Comparison of ENCODE assay signal across 9 cellular contexts in the genomic region with DNA sequence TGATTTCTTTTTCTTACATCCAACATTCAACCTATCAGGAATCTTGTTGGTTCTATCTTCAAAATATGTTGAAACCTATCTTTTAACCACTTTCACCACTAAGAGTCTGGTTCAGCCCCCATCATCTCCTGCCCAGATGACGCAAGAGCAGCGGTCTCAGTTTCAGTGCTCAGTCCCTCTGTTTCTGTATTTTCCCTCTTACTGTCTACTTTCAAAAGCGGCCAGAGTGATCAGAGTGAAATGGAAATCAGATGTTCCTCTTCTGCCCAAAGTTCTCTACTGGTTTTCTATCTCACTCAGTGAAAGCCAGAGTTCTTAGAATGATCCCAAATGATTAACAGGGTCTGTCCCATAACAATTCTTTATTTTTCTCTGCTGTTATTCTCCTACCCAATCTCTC.
DNase-seq lines count a peak whose midpoint lies in the region; ATAC-seq and TF ChIP-seq lines count a peak whose summit lies in the region.
"Had no signal": no experiment of that assay in that cellular context is flagged by ENCODE, and none has a peak within 500 bp of the region (broad histone marks: within the 10 kb centered on the region; RNA-seq: fewer than 3 reads in every experiment).

No MANE protein-coding gene starts in this region.

- H3K36me3 ChIP-seq in breast epithelium, result no peaks in the 10 kb centered on the region

- H3K4me1 ChIP-seq in breast epithelium, result no peaks in the 10 kb centered on the region

- no peak overlapping the region for H3K27ac ChIP-seq in breast epithelium

- intact Hi-C loops in posterior cingulate gyrus (cut with DNase I), result no loop called here
- intact Hi-C loops in breast epithelium (cut with DNase I; ENCODE audit: low total_unique reads), result no loop called here

- TF ChIP-seq POLR2A in breast epithelium (IDR thresholded peaks at IDR 0.05), result no peak

- TF ChIP-seq CTCF in breast epithelium (IDR thresholded peaks at IDR 0.05), result no peak

- H3K9me3 ChIP-seq in breast epithelium, result no peaks in the 10 kb centered on the region

- peak; percentile 99 for ATAC-seq in GM18907 (IDR thresholded peaks at IDR 0.05; ENCODE audit: unreplicated experiment)
- ATAC-seq in GM21619 (IDR thresholded peaks at IDR 0.05; ENCODE audit: unreplicated experiment), result peak; percentile 96
- ATAC-seq in HG03460 (IDR thresholded peaks at IDR 0.05; ENCODE audit: unreplicated experiment), result peak; percentile 94

- H3K4me3 ChIP-seq in breast epithelium, result no peak overlapping the region

- no peaks in the 10 kb centered on the region for H3K27me3 ChIP-seq in breast epithelium

- DNase-seq in fibroblast of gingiva (ENCODE audit: low read depth) (peak; percentile 51), DMS53 treated with DMSO at 0.1 percent for 48 hours (lab: John Stamatoyannopoulos, UW; ENCODE audit: unreplicated experiment) (no peak), posterior cingulate gyrus (no peak), breast epithelium (ENCODE audit: low spot score in 2 of 2) (no peak), ureter (ENCODE audit: low spot score) (no peak)
- DNase-seq: GDM1 had no signal
